In the genomic region with DNA sequence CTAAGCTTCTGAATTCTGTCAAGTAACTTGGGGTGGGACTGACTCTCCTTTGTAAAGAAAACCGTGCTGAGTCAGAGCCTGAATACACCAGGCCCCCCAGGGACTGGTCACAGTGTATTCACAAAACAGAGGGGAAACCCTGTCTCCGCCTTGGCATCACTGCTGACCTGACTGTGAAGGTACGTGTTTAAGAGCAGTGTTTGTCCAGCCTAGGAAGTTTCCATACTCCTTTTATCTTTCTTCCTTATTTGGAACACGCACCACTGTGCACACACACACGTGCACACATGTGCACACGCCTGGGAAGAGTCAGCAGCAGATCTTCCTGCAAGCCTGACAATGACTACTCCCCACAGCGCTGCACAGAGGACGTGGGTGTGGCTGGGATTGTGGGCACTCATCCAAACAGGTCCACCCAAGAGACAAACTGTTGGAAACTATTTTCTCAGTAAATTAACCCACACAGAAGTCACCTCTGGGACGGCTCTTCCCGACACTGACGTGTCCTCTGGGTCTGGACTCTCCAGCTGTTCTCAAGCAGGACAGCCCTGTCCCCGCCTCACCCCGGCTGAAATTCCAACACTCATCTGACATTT, we compare ENCODE assay signal across 9 cellular contexts.
DNase-seq lines count a peak whose midpoint lies in the region; ATAC-seq and TF ChIP-seq lines count a peak whose summit lies in the region.
"Had no signal": no experiment of that assay in that cellular context is flagged by ENCODE, and none has a peak within 500 bp of the region (broad histone marks: within the 10 kb centered on the region; RNA-seq: fewer than 3 reads in every experiment).

No MANE protein-coding gene starts in this region.

- peak; percentile 92 to 94 for ATAC-seq in stimulated activated naive B cell treated with anti-CD40 and anti-IgM and Interleukin-4, amounts not matched to agents 10 μg/mL and 1 μg/mL and 100 μg/mL, for 72 hours (replicated peaks)

- peaks cover 33% of the 10 kb centered on the region for H3K36me3 Mint-ChIP-seq in T-helper 2 cell treated with Interferon-gamma antibody and Interleukin-4, amounts not matched to agents 5 μg/mL and 100 μg/mL, for 36 hours (ENCODE audit: low read depth)
- peaks cover 0 to 7% of the 10 kb centered on the region in 2 donors for H3K36me3 Mint-ChIP-seq in stimulated activated naive B cell treated with anti-CD40 and anti-IgM and Interleukin-4, amounts not matched to agents 10 μg/mL and 1 μg/mL and 100 μg/mL, for 72 hours

- no peak for TF ChIP-seq CTCF in fibroblast of villous mesenchyme (IDR thresholded peaks at IDR 0.05; ENCODE audit: insufficient read depth, low read depth, low read length)

- no peaks in the 10 kb centered on the region for H3K9me3 Mint-ChIP-seq in T-helper 2 cell treated with Interferon-gamma antibody and Interleukin-4, amounts not matched to agents 5 μg/mL and 100 μg/mL, for 36 hours
- no peaks in the 10 kb centered on the region for H3K9me3 Mint-ChIP-seq in stimulated activated naive B cell treated with anti-CD40 and anti-IgM and Interleukin-4, amounts not matched to agents 10 μg/mL and 1 μg/mL and 100 μg/mL, for 72 hours
- H3K9me3 Mint-ChIP-seq: T-helper 1 cell treated with Interleukin-12 subunit alpha and Interleukin-12 subunit beta and Interleukin-4 antibody, amounts not matched to agents 30 μg/mL and 1 μg/mL, for 36 hours had no signal

- H3K4me3 Mint-ChIP-seq in T-helper 2 cell treated with Interferon-gamma antibody and Interleukin-4, amounts not matched to agents 5 μg/mL and 100 μg/mL, for 36 hours, result peak overlapping the region; percentile 11
- no peak overlapping the region for H3K4me3 Mint-ChIP-seq in stimulated activated naive B cell treated with anti-CD40 and anti-IgM and Interleukin-4, amounts not matched to agents 10 μg/mL and 1 μg/mL and 100 μg/mL, for 72 hours
- H3K4me3 Mint-ChIP-seq: T-helper 1 cell treated with Interleukin-12 subunit alpha and Interleukin-12 subunit beta and Interleukin-4 antibody, amounts not matched to agents 30 μg/mL and 1 μg/mL, for 36 hours had no signal

- no peaks in the 10 kb centered on the region for H3K27me3 Mint-ChIP-seq in T-helper 2 cell treated with Interferon-gamma antibody and Interleukin-4, amounts not matched to agents 5 μg/mL and 100 μg/mL, for 36 hours (ENCODE audit: low read depth)
- H3K27me3 Mint-ChIP-seq in stimulated activated naive B cell treated with anti-CD40 and anti-IgM and Interleukin-4, amounts not matched to agents 10 μg/mL and 1 μg/mL and 100 μg/mL, for 72 hours, result peaks cover 4 to 25% of the 10 kb centered on the region in 2 donors

- H3K4me3 ChIP-seq in fibroblast of villous mesenchyme (ENCODE audit: low read depth, low read length), result no peak overlapping the region

- H3K4me1 Mint-ChIP-seq in T-helper 2 cell treated with Interferon-gamma antibody and Interleukin-4, amounts not matched to agents 5 μg/mL and 100 μg/mL, for 36 hours (ENCODE audit: low read depth), result peaks cover 33% of the 10 kb centered on the region
- H3K4me1 Mint-ChIP-seq in stimulated activated naive B cell treated with anti-CD40 and anti-IgM and Interleukin-4, amounts not matched to agents 10 μg/mL and 1 μg/mL and 100 μg/mL, for 72 hours, result peaks cover 19 to 47% of the 10 kb centered on the region in 2 donors

- H3K27ac Mint-ChIP-seq in T-helper 2 cell treated with Interferon-gamma antibody and Interleukin-4, amounts not matched to agents 5 μg/mL and 100 μg/mL, for 36 hours, result peak overlapping the region; percentile 26
- no peak overlapping the region for H3K27ac Mint-ChIP-seq in stimulated activated naive B cell treated with anti-CD40 and anti-IgM and Interleukin-4, amounts not matched to agents 10 μg/mL and 1 μg/mL and 100 μg/mL, for 72 hours
- H3K27ac Mint-ChIP-seq: T-helper 1 cell treated with Interleukin-12 subunit alpha and Interleukin-12 subunit beta and Interleukin-4 antibody, amounts not matched to agents 30 μg/mL and 1 μg/mL, for 36 hours had no signal

- no peak for DNase-seq in T-helper 2 cell treated with Interferon-gamma antibody and Interleukin-4, amounts not matched to agents 5 μg/mL and 100 μg/mL, for 36 hours (ENCODE audit: low spot score)
- DNase-seq in T-helper 2 cell (no peak), HT1080 (ENCODE audit: low read depth) (peak; percentile 84), fibroblast of villous mesenchyme (ENCODE audit: low read depth) (peak; percentile 10), dermis blood vessel endothelial cell (no peak), NCI-H345 (lab: John Stamatoyannopoulos, UW) (no peak), activated gamma-delta T cell treated with Interleukin-2 at 50 U/mL for 16 hours (no peak)
- peak; percentile 74 for DNase-seq in stimulated activated naive B cell treated with anti-CD40 and anti-IgM and Interleukin-4, amounts not matched to agents 10 μg/mL and 1 μg/mL and 100 μg/mL, for 72 hours

Comparison
In these comparisons a context has a peak if more than half of its experiments do, and no peak if none do; other contexts are left out.
1. DNase-seq: peak in HT1080 (single experiment), fibroblast of villous mesenchyme (single experiment) and stimulated activated naive B cell treated with anti-CD40 and anti-IgM and Interleukin-4, amounts not matched to agents 10 μg/mL and 1 μg/mL and 100 μg/mL, for 72 hours (single experiment); none in T-helper 2 cell treated with Interferon-gamma antibody and Interleukin-4, amounts not matched to agents 5 μg/mL and 100 μg/mL, for 36 hours (single experiment), T-helper 2 cell (0 of 5), dermis blood vessel endothelial cell (single experiment), NCI-H345 (single experiment) and activated gamma-delta T cell treated with Interleukin-2 at 50 U/mL for 16 hours (single experiment).